8 cellular contexts compared by ENCODE assay signal in the genomic region with DNA sequence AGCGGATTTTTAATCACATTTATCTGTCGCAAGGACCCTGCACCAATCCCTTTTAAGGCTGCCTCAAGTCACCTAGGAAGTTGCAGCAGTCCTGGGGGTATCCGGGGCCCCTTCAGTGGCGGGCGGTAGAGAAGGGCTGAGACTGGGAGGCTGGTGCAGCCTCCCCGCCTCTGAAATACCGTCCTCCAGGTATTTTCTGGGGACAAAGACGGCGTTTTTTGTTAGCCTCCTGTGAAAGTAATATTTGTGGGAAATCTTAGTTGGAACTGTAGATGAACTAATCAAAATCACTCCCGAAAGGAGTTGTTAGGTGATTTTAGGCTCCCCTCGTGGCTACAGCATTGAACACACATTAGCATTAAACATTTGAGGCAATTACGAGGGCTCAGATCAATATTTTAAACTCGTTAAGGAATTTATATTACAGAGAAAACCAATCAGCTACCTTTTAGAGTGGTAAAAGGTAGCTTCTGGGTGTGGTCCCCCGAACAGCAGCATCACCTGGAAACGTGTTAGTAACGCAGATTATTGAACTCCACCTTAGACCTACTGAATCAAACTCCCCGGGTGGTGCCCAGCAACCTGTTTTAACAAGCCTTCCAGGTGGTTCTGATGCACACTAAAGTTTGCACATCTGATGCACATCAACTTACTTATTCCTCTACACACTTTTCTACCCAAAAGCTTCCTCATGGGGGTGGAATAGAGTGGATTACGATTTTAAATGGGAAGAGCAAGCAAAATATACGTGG. TPM values are rescaled to one million over a fixed set of nuclear protein-coding genes. Genes with fewer than 3 reads are reported as not detected.
DNase-seq lines count a peak whose midpoint lies in the region; ATAC-seq and TF ChIP-seq lines count a peak whose summit lies in the region.

No MANE protein-coding gene starts in this region.

- in situ Hi-C loops in mammary epithelial cell (cut with MboI; ENCODE audit: low sequenced_read_pairs in 2 of 2), result no loop called here

- no peaks in the 10 kb centered on the region for H4K20me1 ChIP-seq in Loucy (ENCODE audit: insufficient read depth, low read length, poor library complexity, severe bottlenecking)
- no peaks in the 10 kb centered on the region for H4K20me1 ChIP-seq in mammary epithelial cell (ENCODE audit: insufficient read depth, low read length)

- H3K9me3 ChIP-seq in CD4-positive, alpha-beta memory T cell (ENCODE audit: control insufficient read depth in 1 of 2, low read length in 2 of 2), result no peaks in the 10 kb centered on the region
- H3K9me3 ChIP-seq in Loucy (ENCODE audit: insufficient read depth, low read depth, low read length) (no peaks in the 10 kb centered on the region), mammary epithelial cell (replicated peaks; ENCODE audit: insufficient read depth, low read length) (no peaks in the 10 kb centered on the region), lower lobe of right lung (no peaks in the 10 kb centered on the region)

- H3K9ac ChIP-seq in Loucy (ENCODE audit: low read depth, low read length, poor library complexity, severe bottlenecking) (peak overlapping the region; percentile 90), mammary epithelial cell (ENCODE audit: insufficient read depth, low read length) (peak overlapping the region; percentile 87)

- H3K36me3 ChIP-seq in CD4-positive, alpha-beta memory T cell (ENCODE audit: insufficient read depth, low read length), result no peaks in the 10 kb centered on the region
- H3K36me3 ChIP-seq in Loucy (ENCODE audit: insufficient read depth, low read length), result no peaks in the 10 kb centered on the region
- H3K36me3 ChIP-seq in mammary epithelial cell (ENCODE audit: insufficient read depth, low read length), result no peaks in the 10 kb centered on the region
- no peaks in the 10 kb centered on the region for H3K36me3 ChIP-seq in lower lobe of right lung
- peaks cover 2% of the 10 kb centered on the region for H3K36me3 ChIP-seq in urinary bladder (ENCODE audit: insufficient read depth)

- H3K4me2 ChIP-seq in Loucy (ENCODE audit: low read depth, low read length, poor library complexity, severe bottlenecking), result peak overlapping the region; percentile 85
- H3K4me2 ChIP-seq in mammary epithelial cell (ENCODE audit: insufficient read depth, low read depth, low read length), result peak overlapping the region; percentile 80

- no peaks in the 10 kb centered on the region for H3K27me3 ChIP-seq in CD4-positive, alpha-beta memory T cell (ENCODE audit: insufficient read depth, low read length)
- H3K27me3 ChIP-seq in Loucy (ENCODE audit: insufficient read depth, low read length, poor library complexity, severe bottlenecking), result no peaks in the 10 kb centered on the region
- H3K27me3 ChIP-seq in mammary epithelial cell (ENCODE audit: insufficient read depth, low read length), result no peaks in the 10 kb centered on the region
- H3K27me3 ChIP-seq in lower lobe of right lung (ENCODE audit: low read depth), result no peaks in the 10 kb centered on the region

- CTCF ChIA-PET in CD4-positive, alpha-beta memory T cell (lab: Charles Lee; ENCODE audit: partially characterized antibody), result interaction anchor here (1.0 kb wide), 1 partner anchor 81 kb away, joined by 3 read pairs; no protein-coding TSS in a partner anchor
- CTCF ChIA-PET in mammary epithelial cell (lab: Charles Lee; ENCODE audit: low non-redundant PET), result interaction anchor here (0.6 kb wide), 1 partner anchor 94 kb away, joined by 6 read pairs; no protein-coding TSS in a partner anchor

- peak overlapping the region; percentile 98 for H3K27ac ChIP-seq in CD4-positive, alpha-beta memory T cell (ENCODE audit: low read depth, low read length)
- H3K27ac ChIP-seq in mammary epithelial cell (ENCODE audit: insufficient read depth, low read depth, low read length) (peak overlapping the region; percentile 86), lower lobe of right lung (peak overlapping the region; percentile 96), urinary bladder (ENCODE audit: low read depth) (peak overlapping the region; percentile 77)

- dilution Hi-C loops in mammary epithelial cell (cut with HindIII; ENCODE audit: low sequenced_read_pairs), result no loop called here

- H3K36me3 Mint-ChIP-seq in CD4-positive, alpha-beta memory T cell, result peaks cover 5 to 19% of the 10 kb centered on the region in 2 donors

- no peaks in the 10 kb centered on the region for H3K9me3 Mint-ChIP-seq in CD4-positive, alpha-beta memory T cell

- peaks cover 31 to 52% (median 41%) of the 10 kb centered on the region in 4 donors for H3K4me1 Mint-ChIP-seq in CD4-positive, alpha-beta memory T cell

- ATAC-seq in GM21529 (IDR thresholded peaks at IDR 0.05; ENCODE audit: unreplicated experiment), result peak; percentile 28
- peak; percentile 40 to 42 for ATAC-seq in lower lobe of right lung

- H3K79me2 ChIP-seq in Loucy (ENCODE audit: insufficient read depth, low read length), result peaks cover 36% of the 10 kb centered on the region
- peaks cover 44% of the 10 kb centered on the region for H3K79me2 ChIP-seq in mammary epithelial cell (ENCODE audit: insufficient read depth, low read length)

- peak; percentile 26; the same call in 1 of the 2 replicates for TF ChIP-seq CTCF in Loucy (conservative IDR thresholded peaks at IDR 0.05; ENCODE audit: low read length)
- no peak for TF ChIP-seq CTCF in mammary epithelial cell (conservative IDR thresholded peaks at IDR 0.05 in 1 of 2, IDR thresholded peaks at IDR 0.05 in 1 of 2; ENCODE audit: extremely low read depth in 1 of 2, insufficient read depth in 1 of 2, low read depth in 1 of 2, low read length in 2 of 2)
- no peak for TF ChIP-seq CTCF in lower lobe of right lung (IDR thresholded peaks at IDR 0.05)

- no peaks in the 10 kb centered on the region; the same call in 1 of the 2 replicates for H3F3A ChIP-seq in Loucy (ENCODE audit: low read depth)

- BruUV-seq in mammary epithelial cell (replicated peaks; lab: Mats Ljungman, UMichigan), result TSS peak; percentile 71

- peak overlapping the region; percentile 87 to 97 (median 91) for H3K4me3 Mint-ChIP-seq in CD4-positive, alpha-beta memory T cell

- peaks cover 39% of the 10 kb centered on the region for H3K4me1 ChIP-seq in CD4-positive, alpha-beta memory T cell (ENCODE audit: insufficient read depth, low read length)
- H3K4me1 ChIP-seq in Loucy (ENCODE audit: insufficient read depth, low read length, poor library complexity, severe bottlenecking) (peaks cover 27% of the 10 kb centered on the region), mammary epithelial cell (ENCODE audit: insufficient read depth, low read length) (peaks cover 15% of the 10 kb centered on the region), lower lobe of right lung (peaks cover 29% of the 10 kb centered on the region), urinary bladder (ENCODE audit: insufficient read depth) (no peaks in the 10 kb centered on the region)

- POLR2A ChIA-PET in CD4-positive, alpha-beta memory T cell (lab: Charles Lee; ENCODE audit: partially characterized antibody), result interaction anchor here (1.0 to 3.3 kb wide), 6 partner anchors 15 to 246 kb away, joined by 3 to 34 read pairs (median 12); a partner anchor contains a TSS

- peak overlapping the region; percentile 92 for H2AFZ ChIP-seq in Loucy (ENCODE audit: low read length)
- H2AFZ ChIP-seq in mammary epithelial cell (ENCODE audit: low read depth, low read length), result peak overlapping the region; percentile 87

- intact Hi-C loops in CD4-positive, alpha-beta memory T cell (cut with micrococcal nuclease), result loop anchor here (1.0 to 5.0 kb wide), 6 partner anchors 57 to 317 kb away; a partner anchor contains a TSS
- intact Hi-C loops in mammary epithelial cell (cut with micrococcal nuclease) (loop anchor here (1.0 to 10.0 kb wide), 4 partner anchors 22 to 230 kb away; a partner anchor contains a TSS), lower lobe of right lung (cut with DNase I) (no loop called here)

- H3K9me2 ChIP-seq in Loucy (replicated peaks; ENCODE audit: low read depth, low read length), result no peaks in the 10 kb centered on the region

- WGBS in mammary epithelial cell (ENCODE audit: low coverage, missing lambda C conversion rate), result 4% methylated on average over 19 of the region's 19 CpGs
- 12% methylated on average over 19 of the region's 19 CpGs for WGBS in urinary bladder

- H3K4me3 ChIP-seq in CD4-positive, alpha-beta memory T cell (ENCODE audit: low read length in 2 of 2), result peak overlapping the region; percentile 59 to 82
- peak overlapping the region; percentile 93 for H3K4me3 ChIP-seq in Loucy (ENCODE audit: low read length, poor library complexity, severe bottlenecking)
- peak overlapping the region; percentile 51 to 100 (median 92) for H3K4me3 ChIP-seq in mammary epithelial cell (replicated peaks in 1 of 3; ENCODE audit: insufficient read depth in 1 of 3, low read depth in 2 of 3, low read length in 3 of 3)
- H3K4me3 ChIP-seq in lower lobe of right lung, result peak overlapping the region; percentile 85
- H3K4me3 ChIP-seq in urinary bladder (ENCODE audit: low read depth, low read length), result peak overlapping the region; percentile 83

- peak overlapping the region; percentile 73 to 93 (median 88) for H3K27ac Mint-ChIP-seq in CD4-positive, alpha-beta memory T cell

- H3K27me3 Mint-ChIP-seq in CD4-positive, alpha-beta memory T cell, result peaks cover 0 to 2% of the 10 kb centered on the region in 2 donors

- peak in 1 of 5 donors; percentile 22 for DNase-seq in CD4-positive, alpha-beta memory T cell
- peak; percentile 73 for DNase-seq in mammary epithelial cell
- no peak for DNase-seq in lower lobe of right lung
- DNase-seq in inferior parietal cortex (ENCODE audit: extremely low spot score), result no peak
- DNase-seq in mesenteric fat pad (ENCODE audit: low spot score), result no peak

RNA-seq across cellular contexts. Expression of a gene that starts 0.5 kb away (rescaled TPM):
- total RNA-seq in CD4-positive, alpha-beta memory T cell, result 100 to 1,000 TPM; 103 to 111 TPM
- polyA plus RNA-seq in CD4-positive, alpha-beta memory T cell, result 100 to 1,000 TPM; 207 to 379 TPM
- total RNA-seq in mammary epithelial cell, result 100 to 1,000 TPM; 107 to 134 TPM
- polyA plus RNA-seq in mammary epithelial cell, result 105 TPM
- polyA minus RNA-seq in mammary epithelial cell, result 66.5 TPM
- total RNA-seq in lower lobe of right lung, result 93.5 TPM
- 54.0 TPM for total RNA-seq in urinary bladder
- polyA plus RNA-seq in urinary bladder, result 103 TPM
- 146 TPM for total RNA-seq in mesenteric fat pad

RNA-seq across cellular contexts. Expression of a gene that starts 19.0 kb away (rescaled TPM):
- total RNA-seq in CD4-positive, alpha-beta memory T cell, result 1 to 10 TPM; 5.0 to 6.2 TPM
- under 1 TPM in 1 of 2 donors, not detected in 1; 0.26 TPM for polyA plus RNA-seq in CD4-positive, alpha-beta memory T cell
- total RNA-seq in mammary epithelial cell, result 1 to 10 TPM; 1.5 to 1.8 TPM
- polyA plus RNA-seq in mammary epithelial cell, result 0.36 TPM
- polyA minus RNA-seq in mammary epithelial cell, result not detected
- 2.7 TPM for total RNA-seq in lower lobe of right lung
- total RNA-seq in urinary bladder, result 5.9 TPM
- 0.60 TPM for polyA plus RNA-seq in urinary bladder
- 1.6 TPM for total RNA-seq in mesenteric fat pad

RNA-seq across cellular contexts. Expression of a gene that starts 55.7 kb away (rescaled TPM):
- total RNA-seq in CD4-positive, alpha-beta memory T cell, result 1 to 10 TPM; 3.8 to 5.6 TPM
- polyA plus RNA-seq in CD4-positive, alpha-beta memory T cell, result under 1 TPM in 1 of 2 donors, not detected in 1; 0.82 TPM
- total RNA-seq in mammary epithelial cell, result 1 to 10 TPM; 1.2 to 3.0 TPM
- polyA plus RNA-seq in mammary epithelial cell, result 0.26 TPM
- not detected for polyA minus RNA-seq in mammary epithelial cell
- total RNA-seq in lower lobe of right lung, result 11.3 TPM
- 2.2 TPM for total RNA-seq in urinary bladder
- 0.56 TPM for polyA plus RNA-seq in urinary bladder
- 2.5 TPM for total RNA-seq in mesenteric fat pad
